ENCODE assay signal across 8 cellular contexts in genomic region chr7:106056513-106057203, GRCh38. TPM values are rescaled to one million over a fixed set of nuclear protein-coding genes. Genes with fewer than 3 reads are reported as not detected.
DNase-seq lines count a peak whose midpoint lies in the region; ATAC-seq, FAIRE-seq and TF ChIP-seq lines count a peak whose summit lies in the region.

No MANE protein-coding gene starts in this region.

- peak; percentile 31 for ATAC-seq in GM18858 (IDR thresholded peaks at IDR 0.05; ENCODE audit: unreplicated experiment)
- peak; percentile 35 for ATAC-seq in HG03108 (IDR thresholded peaks at IDR 0.05; ENCODE audit: unreplicated experiment)
- peak; percentile 93 for ATAC-seq in HepG2

- H3K9me3 ChIP-seq in AG04450 (ENCODE audit: control insufficient read depth, insufficient read depth, low read length) (peaks cover 4% of the 10 kb centered on the region; the same call in 1 of the 2 replicates), HepG2 (ENCODE audit: low read length) (no peaks in the 10 kb centered on the region)

- H3K36me3 ChIP-seq in HepG2 (replicated peaks in 1 of 2; ENCODE audit: control insufficient read depth in 1 of 2, insufficient read depth in 2 of 2, low read length in 2 of 2): no peaks in the 10 kb centered on the region

- BruUV-seq in HepG2 (replicated peaks; lab: Mats Ljungman, UMichigan): no TSS peak

- H3K27ac ChIP-seq in AG04450 (ENCODE audit: low read depth, low read length): no peak overlapping the region
- no peak overlapping the region for H3K27ac ChIP-seq in HepG2 (ENCODE audit: extremely low read length, insufficient read depth, low read length)

- H2AFZ ChIP-seq in HepG2 (ENCODE audit: low read length): no peak overlapping the region

- TF ChIP-seq CTCF in AG04450 (IDR thresholded peaks at IDR 0.05; ENCODE audit: low read depth, low read length) (peak; percentile 90), HepG2 (CRISPR knock-in tag; IDR thresholded peaks at IDR 0.05) (peak; percentile 96)

- peaks cover 33% of the 10 kb centered on the region for H3K4me1 ChIP-seq in HepG2 (ENCODE audit: insufficient read depth, low read length)

- peak; percentile 26 for DNase-seq in AG04450 (ENCODE audit: low read depth, low spot score)
- peak; percentile 48 for DNase-seq in NCI-H226
- DNase-seq in activated CD4-positive, CD25-positive, alpha-beta regulatory T cell treated with anti-CD3 and anti-CD28 coated beads, Interleukin-2, amount 50 U/mL, for 72 hours: peak; percentile 66
- DNase-seq in cerebellar cortex (ENCODE audit: low spot score): peak; percentile 85
- DNase-seq in HepG2 (ENCODE audit: low spot score): peak; percentile 62
- peak; percentile 41 to 61 (median 51) for DNase-seq in stimulated activated CD4-positive, alpha-beta T cell treated with anti-CD3 and anti-CD28 coated beads, TNF-alpha, amount 100 ng/mL, for 24 hours (ENCODE audit: low read depth in 3 of 3)

- H3K4me3 ChIP-seq in AG04450 (ENCODE audit: low read depth, low read length) (no peak overlapping the region), HepG2 (replicated peaks in 1 of 3; ENCODE audit: insufficient read depth in 1 of 3, low read depth in 2 of 3, low read length in 3 of 3) (no peak overlapping the region)

- TF ChIP-seq EP300 in HepG2 (IDR thresholded peaks at IDR 0.05; ENCODE audit: low read depth in 2 of 2, low read length in 2 of 2): no peak
- no peak for TF ChIP-seq EP300 in HepG2 (CRISPR knock-in tag; IDR thresholded peaks at IDR 0.05; ENCODE audit: borderline replicate concordance)

- intact Hi-C loops in HepG2 (cut with micrococcal nuclease; ENCODE audit: unreplicated experiment): loop anchor here (1.0 to 10.0 kb wide), 3 partner anchors 98 to 408 kb away; no protein-coding TSS in a partner anchor

- TF ChIP-seq POLR2A in HepG2 (IDR thresholded peaks at IDR 0.05; ENCODE audit: insufficient read depth in 1 of 2, low read depth in 2 of 2, low read length in 2 of 2): no peak

- H3K4me2 ChIP-seq in HepG2 (ENCODE audit: low read depth, low read length): no peak overlapping the region

- CTCF ChIA-PET in AG04450 (lab: Charles Lee) (interaction anchor here (0.5 to 6.0 kb wide), 12 partner anchors 9 to 1070 kb away, joined by 3 to 153 read pairs (median 4); no protein-coding TSS in a partner anchor), HepG2 (lab: Yijun Ruan, JAX; ENCODE audit: low intra/inter-chr PET ratio, low total read pairs) (interaction anchor here (1.3 to 4.5 kb wide), 2 partner anchors 96 to 110 kb away, joined by 6 to 94 read pairs; no protein-coding TSS in a partner anchor)

- WGBS in HepG2 (ENCODE audit: low lambda C conversion rate): 26% methylated on average over 7 of the region's 9 CpGs

- H4K20me1 ChIP-seq in HepG2 (ENCODE audit: insufficient read depth, low read length): no peaks in the 10 kb centered on the region

- peak; percentile 92 for TF ChIP-seq RAD21 in HepG2 (CRISPR knock-in tag; IDR thresholded peaks at IDR 0.05)

- H3K9ac ChIP-seq in HepG2 (ENCODE audit: insufficient read depth, low read depth, low read length): no peak overlapping the region

- H3K79me2 ChIP-seq in HepG2 (ENCODE audit: insufficient read depth, low read length): no peaks in the 10 kb centered on the region

- peaks cover 13% of the 10 kb centered on the region for H3K27me3 ChIP-seq in AG04450 (ENCODE audit: control insufficient read depth, insufficient read depth, low read length)
- peaks cover 0 to 17% of the 10 kb centered on the region in 2 experiments; a peak in 2 of 5 replicates for H3K27me3 ChIP-seq in HepG2 (ENCODE audit: control insufficient read depth in 1 of 2, insufficient read depth in 2 of 2, low read length in 2 of 2)

- POLR2A ChIA-PET in AG04450 (lab: Yijun Ruan, JAX): no interaction called here
- POLR2A ChIA-PET in HepG2 (lab: Yijun Ruan, JAX): no interaction called here

- in situ Hi-C loops in HepG2 (cut with HindIII; ENCODE audit: extremely low pct_ligation_motif_present, low pct_unique_long_range_greater_than_20kb): loop anchor here (5.0 kb wide), 1 partner anchor 96 kb away; no protein-coding TSS in a partner anchor

- peak; percentile 95 for FAIRE-seq in HepG2 (lab: Jason Lieb, UNC)

TF ChIP-seq in HepG2, 621 proteins besides CTCF, POLR2A, EP300 and RAD21 (continues in another document):
- TF ChIP-seq FOSL2 (CRISPR knock-in tag; IDR thresholded peaks at IDR 0.05) (0 out of 2 replicates have a peak, but pooled peaks have one; percentile 15), ZNF18 (CRISPR knock-in tag; IDR thresholded peaks at IDR 0.05; ENCODE audit: insufficient replicate concordance) (no peak), ARID5B (CRISPR knock-in tag; IDR thresholded peaks at IDR 0.05) (no peak), ZNF263 (CRISPR knock-in tag; IDR thresholded peaks at IDR 0.05) (no peak), KDM2A (CRISPR knock-in tag; IDR thresholded peaks at IDR 0.05; ENCODE audit: borderline replicate concordance, low read depth) (peak; percentile 51; the same call in 1 of the 2 replicates)

RNA-seq across cellular contexts. Expression of gene SYPL1, which starts 55.5 kb away (rescaled TPM):
- 66.4 and 84.7 TPM in 2 replicates for polyA plus RNA-seq in AG04450 (2011; rRNA removed)
- 21.7 and 41.0 TPM in 2 replicates for polyA minus RNA-seq in AG04450 (2011; rRNA and poly(A)+ RNA removed)
- 25.7 and 27.5 TPM in 2 replicates for total RNA-seq in HepG2 (2016; rRNA removed; fragmentation: Illumina TruSeq; extraction: Trizol)
- 7.4 and 7.8 TPM in 2 replicates for total RNA-seq in HepG2 (2016; cell fraction: cytosol; rRNA removed; fragmentation: Illumina TruSeq; extraction: Trizol; ENCODE audit: low read depth)
- 19.4 and 28.6 TPM in 2 replicates for total RNA-seq in HepG2 (2016; cell fraction: insoluble cytoplasmic fraction; rRNA removed; fragmentation: Illumina TruSeq; extraction: Trizol)
- total RNA-seq in HepG2 (2016; cell fraction: membrane; rRNA removed; fragmentation: Illumina TruSeq; extraction: Trizol): 14.0 and 17.5 TPM in 2 replicates
- total RNA-seq in HepG2 (2016; cell fraction: nucleus; rRNA removed; fragmentation: Illumina TruSeq; extraction: Trizol): 45.1 and 48.0 TPM in 2 replicates
- 32.9 and 40.2 TPM in 2 replicates for polyA plus RNA-seq in HepG2 (2011; rRNA removed)
- polyA plus RNA-seq in HepG2 (2011; cell fraction: cytosol; rRNA removed): 20.4 and 33.2 TPM in 2 replicates
- polyA plus RNA-seq in HepG2 (2011; cell fraction: nucleus; rRNA removed): 7.1 and 9.3 TPM in 2 replicates
- polyA plus RNA-seq in HepG2 (2012): 44.2 and 45.6 TPM in 2 replicates
- 8.7 TPM in 2 replicates for polyA plus RNA-seq in HepG2 (2016; cell fraction: cytosol; fragmentation: Illumina TruSeq; extraction: Trizol; ENCODE audit: low read depth)
- polyA plus RNA-seq in HepG2 (2016; cell fraction: insoluble cytoplasmic fraction; fragmentation: Illumina TruSeq; extraction: Trizol; ENCODE audit: low read depth): 42.0 and 43.1 TPM in 2 replicates
- polyA plus RNA-seq in HepG2 (2016; cell fraction: membrane; fragmentation: Illumina TruSeq; extraction: Trizol; ENCODE audit: low read depth): 15.9 and 18.3 TPM in 2 replicates
- polyA plus RNA-seq in HepG2 (2016; cell fraction: nucleus; fragmentation: Illumina TruSeq; extraction: Trizol; ENCODE audit: insufficient read depth, low read depth): 71.1 and 87.2 TPM in 2 replicates
- 30.6 and 35.4 TPM in 2 replicates for polyA minus RNA-seq in HepG2 (2011; rRNA and poly(A)+ RNA removed; ENCODE audit: low replicate concordance)
- 23.1 and 27.5 TPM in 2 replicates for polyA minus RNA-seq in HepG2 (2011; cell fraction: cytosol; rRNA and poly(A)+ RNA removed)
- polyA minus RNA-seq in HepG2 (2011; cell fraction: nucleus; rRNA and poly(A)+ RNA removed): 19.3 and 28.8 TPM in 2 replicates

Comparison
In these comparisons a context has a peak if more than half of its experiments do, and no peak if none do; other contexts are left out.
1. DNase-seq: peak in every context shown above with its lines; median percentile 85 in cerebellar cortex; 66 in activated CD4-positive, CD25-positive, alpha-beta regulatory T cell treated with anti-CD3 and anti-CD28 coated beads, Interleukin-2, amount 50 U/mL, for 72 hours; 62 in HepG2; 51 in stimulated activated CD4-positive, alpha-beta T cell treated with anti-CD3 and anti-CD28 coated beads, TNF-alpha, amount 100 ng/mL, for 24 hours; 48 in NCI-H226; 26 in AG04450.
2. ATAC-seq: peak in every context shown above with its lines; median percentile 93 in HepG2; 35 in HG03108; 31 in GM18858.